25 cellular contexts compared by ENCODE assay signal in genomic region chr4:82467442-82467841, GRCh38. TPM values are rescaled to one million over a fixed set of nuclear protein-coding genes. Genes with fewer than 3 reads are reported as not detected.
DNase-seq lines count a peak whose midpoint lies in the region; ATAC-seq and TF ChIP-seq lines count a peak whose summit lies in the region.
"Had no signal": no experiment of that assay in that cellular context is flagged by ENCODE, and none has a peak within 500 bp of the region (broad histone marks: within the 10 kb centered on the region; RNA-seq: fewer than 3 reads in every experiment).

No MANE protein-coding gene starts in this region.

- no peaks in the 10 kb centered on the region for H3K9me2 ChIP-seq in GM23338 (ENCODE audit: insufficient read depth)

- no peak overlapping the region for H2BK20ac ChIP-seq in H9 (ENCODE audit: low read depth, low read length, poor library complexity, severe bottlenecking)

- no peak for ATAC-seq in GM23338
- ATAC-seq: activated CD8-positive, alpha-beta T cell treated with anti-CD3 and anti-CD28 coated beads, Interleukin-2, amount 10 ng/mL, durations not matched to agents 7 days and 5 days; lower lobe of right lung; T-cell had no signal

- POLR2A ChIA-PET in CD8-positive, alpha-beta memory T cell (lab: Charles Lee), result no interaction called here

- no peaks in the 10 kb centered on the region for H3K79me1 ChIP-seq in H9 (ENCODE audit: insufficient read depth, low read depth, low read length, poor library complexity, severe bottlenecking)

- H3F3A ChIP-seq in GM23338 (replicated peaks; ENCODE audit: low read depth), result no peaks in the 10 kb centered on the region

- H2BK5ac ChIP-seq in H9 (ENCODE audit: insufficient read length, low read length), result no peak overlapping the region

- H3K9me3 ChIP-seq in BE2C (no peaks in the 10 kb centered on the region), H9 (ENCODE audit: control insufficient read depth, low read depth, low read length) (no peaks in the 10 kb centered on the region), esophagus squamous epithelium (no peaks in the 10 kb centered on the region)
- no peaks in the 10 kb centered on the region for H3K9me3 ChIP-seq in CD8-positive, alpha-beta memory T cell (ENCODE audit: low read length)
- H3K9me3 ChIP-seq: lower lobe of right lung, tibial nerve had no signal

- H3K23me2 ChIP-seq in H9 (ENCODE audit: insufficient read length, low read depth, low read length, poor library complexity, severe bottlenecking), result no peaks in the 10 kb centered on the region

- intact Hi-C loops in esophagus squamous epithelium (cut with DNase I), result loop anchor here (10.0 kb wide), 2 partner anchors 277 to 327 kb away; partner anchors contain the start of gene SCD5

- H3K4me1 Mint-ChIP-seq in GM23338 (no peaks in the 10 kb centered on the region), neural crest cell (peaks cover 24% of the 10 kb centered on the region), H9 (peaks cover 0 to 2% of the 10 kb centered on the region in 2 experiments; a peak in 1 of 4 replicates)
- no peaks in the 10 kb centered on the region for H3K4me1 Mint-ChIP-seq in CD8-positive, alpha-beta memory T cell
- H3K4me1 Mint-ChIP-seq: T-cell had no signal

- no peak overlapping the region for H2BK15ac ChIP-seq in H9 (ENCODE audit: low read depth, low read length)

- H3K36me3 Mint-ChIP-seq in GM23338 (ENCODE audit: low read depth), result peaks cover 28% of the 10 kb centered on the region
- H3K36me3 Mint-ChIP-seq in neural crest cell (ENCODE audit: low read depth), result peaks cover 20% of the 10 kb centered on the region
- H3K36me3 Mint-ChIP-seq in CD8-positive, alpha-beta memory T cell, result peaks cover 0 to 12% (median 11%) of the 10 kb centered on the region in 3 donors
- peaks cover 24 to 35% (median 26%) of the 10 kb centered on the region in 3 experiments for H3K36me3 Mint-ChIP-seq in H9 (ENCODE audit: insufficient read depth in 1 of 3, low read depth in 3 of 3)

- H2BK12ac ChIP-seq in H9 (ENCODE audit: insufficient read length, low read depth, low read length), result no peak overlapping the region

- H3K4me2 ChIP-seq in GM23338, result no peak overlapping the region
- no peak overlapping the region for H3K4me2 ChIP-seq in H9 (ENCODE audit: insufficient read depth, insufficient read length, low read length)
- H3K4me2 ChIP-seq: KMS-11 had no signal

- H3T11ph ChIP-seq in H9 (ENCODE audit: low read length), result no peak overlapping the region

- no peak overlapping the region for H3K14ac ChIP-seq in H9 (ENCODE audit: insufficient read depth, low read length)

- H3K4me3 Mint-ChIP-seq in GM23338 (no peak overlapping the region), neural crest cell (no peak overlapping the region), H9 (no peak overlapping the region)
- H3K4me3 Mint-ChIP-seq in CD8-positive, alpha-beta memory T cell, result no peak overlapping the region
- H3K4me3 Mint-ChIP-seq: activated CD8-positive, alpha-beta T cell treated with anti-CD3 and anti-CD28 coated beads, Interleukin-2, amount 10 ng/mL, durations not matched to agents 7 days and 5 days; brain; CD4-positive, alpha-beta T cell; HFFc6; nephron progenitor cell; T-cell had no signal

- H3K4me1 ChIP-seq in BE2C (peaks cover 6% of the 10 kb centered on the region), GM23338 (ENCODE audit: insufficient read depth) (no peaks in the 10 kb centered on the region), H9 (ENCODE audit: insufficient read depth, low read length) (no peaks in the 10 kb centered on the region), esophagus squamous epithelium (peaks cover 0 to 18% (median 0%) of the 10 kb centered on the region in 3 donors)
- H3K4me1 ChIP-seq in CD8-positive, alpha-beta memory T cell (ENCODE audit: insufficient read depth, low read length), result no peaks in the 10 kb centered on the region

- H4K20me1 ChIP-seq in GM23338 (replicated peaks; ENCODE audit: insufficient read depth) (no peaks in the 10 kb centered on the region; the same call in 1 of the 2 replicates), H9 (ENCODE audit: control insufficient read depth, insufficient read depth, insufficient read length) (no peaks in the 10 kb centered on the region)

- DNase-seq in BE2C (peak; percentile 33), GM23338 (ENCODE audit: low spot score) (no peak), choroid plexus epithelial cell (ENCODE audit: low read depth) (peak; percentile 45), neural crest cell (ENCODE audit: low read depth, low spot score) (no peak), H9 (no peak), esophagus squamous epithelium (lab: John Stamatoyannopoulos, UW) (no peak)
- no peak for DNase-seq in CD8-positive, alpha-beta memory T cell
- DNase-seq: activated CD4-positive, alpha-beta T cell treated with anti-CD3 and anti-CD28 coated beads for 1 hour; activated CD8-positive, alpha-beta T cell treated with anti-CD3 and anti-CD28 coated beads, Interleukin-2, amount 10 ng/mL, durations not matched to agents 7 days and 5 days; activated gamma-delta T cell; activated T-cell treated with anti-CD3 and anti-CD28 coated beads for 4 hours; CD4-positive, alpha-beta T cell; DMS153; effector CD4-positive, alpha-beta T cell; HFFc6; kidney glomerular epithelial cell; lower lobe of right lung; NCI-H1930; nephron progenitor cell; posterior cingulate gyrus; stimulated activated CD8-positive, alpha-beta memory T cell treated with anti-CD3 and anti-CD28 coated beads, Interleukin-4, amount 100 ng/mL, for 48 hours; T-cell had no signal

- H2BK120ac ChIP-seq in H9 (ENCODE audit: low read depth, low read length, poor library complexity, severe bottlenecking), result no peak overlapping the region

- CTCF ChIA-PET in CD8-positive, alpha-beta memory T cell (lab: Charles Lee), result no interaction called here

- H3K27ac ChIP-seq in GM23338 (ENCODE audit: low read depth) (0 out of 2 replicates have a peak overlapping the region, but pooled peaks have one; percentile 39), H9 (ENCODE audit: insufficient read length, low read depth, low read length) (no peak overlapping the region), esophagus squamous epithelium (no peak overlapping the region)
- no peak overlapping the region for H3K27ac ChIP-seq in CD8-positive, alpha-beta memory T cell (ENCODE audit: low read depth, low read length)
- H3K27ac ChIP-seq: KMS-11, lower lobe of right lung, tibial nerve had no signal

- no CpG with 5 or more reads among the region's 3 CpGs for WGBS in H9 (ENCODE audit: extremely low coverage, insufficient read length, low lambda C conversion rate)
- WGBS in esophagus squamous epithelium, 2 donors, result 43 to 47% methylated on average over 3 of the region's 3 CpGs

- TF ChIP-seq POLR2A in esophagus squamous epithelium (IDR thresholded peaks at IDR 0.05), result no peak

- H3K27me3 Mint-ChIP-seq in GM23338 (ENCODE audit: insufficient read depth, low read depth, poor library complexity), result peaks cover 4% of the 10 kb centered on the region
- no peaks in the 10 kb centered on the region for H3K27me3 Mint-ChIP-seq in neural crest cell (ENCODE audit: low read depth)
- peaks cover 0 to 1% of the 10 kb centered on the region in 2 donors for H3K27me3 Mint-ChIP-seq in CD8-positive, alpha-beta memory T cell
- no peaks in the 10 kb centered on the region; the same call in 1 of the 2 replicates for H3K27me3 Mint-ChIP-seq in H9 (ENCODE audit: low read depth)
- H3K27me3 Mint-ChIP-seq: brain; CD4-positive, alpha-beta T cell; T-cell had no signal

- no peak overlapping the region for H4K91ac ChIP-seq in H9 (ENCODE audit: insufficient read length, low read depth, low read length)

- no peak overlapping the region for H3K18ac ChIP-seq in H9 (ENCODE audit: insufficient read length, low read depth, low read length)

- H2AFZ ChIP-seq in GM23338, result no peak overlapping the region
- H2AFZ ChIP-seq in H9 (ENCODE audit: low read length), result no peak overlapping the region

- H3K27ac Mint-ChIP-seq in GM23338 (no peak overlapping the region; the same call in 1 of the 2 replicates), neural crest cell (ENCODE audit: unreplicated experiment) (peak overlapping the region; percentile 37), H9 (no peak overlapping the region)
- H3K27ac Mint-ChIP-seq in CD8-positive, alpha-beta memory T cell, result peak overlapping the region in 1 of 8 donors; percentile 84
- H3K27ac Mint-ChIP-seq: activated CD8-positive, alpha-beta T cell treated with anti-CD3 and anti-CD28 coated beads, Interleukin-2, amount 10 ng/mL, durations not matched to agents 7 days and 5 days; CD4-positive, alpha-beta T cell; HFFc6; nephron progenitor cell; T-cell had no signal

- H3K9ac ChIP-seq in H9 (ENCODE audit: extremely low read depth, insufficient read length, low read length), result no peak overlapping the region
- H3K9ac ChIP-seq: KMS-11 had no signal

- H3K9me3 Mint-ChIP-seq in GM23338 (peaks cover 6% of the 10 kb centered on the region), neural crest cell (peaks cover 4% of the 10 kb centered on the region), H9 (peaks cover 4 to 9% of the 10 kb centered on the region in 2 experiments; a peak in 3 of 5 replicates)
- H3K9me3 Mint-ChIP-seq in CD8-positive, alpha-beta memory T cell, result no peaks in the 10 kb centered on the region
- H3K9me3 Mint-ChIP-seq: CD4-positive, alpha-beta T cell; HFFc6; T-cell had no signal

- H3K23ac ChIP-seq in H9 (ENCODE audit: insufficient read length, low read depth, low read length), result no peak overlapping the region

- H3K27me3 ChIP-seq in BE2C (no peaks in the 10 kb centered on the region), GM23338 (ENCODE audit: insufficient read depth) (no peaks in the 10 kb centered on the region), H9 (ENCODE audit: insufficient read depth, low read length) (no peaks in the 10 kb centered on the region), esophagus squamous epithelium (no peaks in the 10 kb centered on the region)
- no peaks in the 10 kb centered on the region for H3K27me3 ChIP-seq in CD8-positive, alpha-beta memory T cell (ENCODE audit: insufficient read depth, low read length, poor library complexity, severe bottlenecking)
- H3K27me3 ChIP-seq: tibial nerve had no signal

- H3K4me3 ChIP-seq in BE2C (ENCODE audit: low read depth, low read length) (no peak overlapping the region), GM23338 (no peak overlapping the region), choroid plexus epithelial cell (ENCODE audit: low read depth, low read length) (no peak overlapping the region), esophagus squamous epithelium (no peak overlapping the region)
- H3K4me3 ChIP-seq in CD8-positive, alpha-beta memory T cell (ENCODE audit: low read length), result no peak overlapping the region
- H3K4me3 ChIP-seq: lower lobe of right lung, tibial nerve had no signal

- TF ChIP-seq CTCF in BE2C (IDR thresholded peaks at IDR 0.05; ENCODE audit: low read depth, low read length), result no peak
- no peak for TF ChIP-seq CTCF in GM23338 (conservative IDR thresholded peaks at IDR 0.05; ENCODE audit: low read depth in 2 of 2)
- no peak for TF ChIP-seq CTCF in choroid plexus epithelial cell (conservative IDR thresholded peaks at IDR 0.05; ENCODE audit: low read depth, low read length)
- TF ChIP-seq CTCF in neural crest cell (conservative IDR thresholded peaks at IDR 0.05), result no peak
- TF ChIP-seq CTCF in H9 (conservative IDR thresholded peaks at IDR 0.05), result no peak
- no peak for TF ChIP-seq CTCF in esophagus squamous epithelium (IDR thresholded peaks at IDR 0.05)

- H2AK5ac ChIP-seq in H9 (ENCODE audit: insufficient read length, low read length), result no peak overlapping the region

- no peak overlapping the region for H3K56ac ChIP-seq in H9 (ENCODE audit: insufficient read length, low read depth, low read length)

- no peak overlapping the region for H4K5ac ChIP-seq in H9 (ENCODE audit: insufficient read length, low read depth, low read length)

- peaks cover 20% of the 10 kb centered on the region for H3K36me3 ChIP-seq in BE2C
- peaks cover 14% of the 10 kb centered on the region for H3K36me3 ChIP-seq in GM23338 (ENCODE audit: insufficient read depth)
- H3K36me3 ChIP-seq in CD8-positive, alpha-beta memory T cell (ENCODE audit: insufficient read depth, low read length), result no peaks in the 10 kb centered on the region
- H3K36me3 ChIP-seq in esophagus squamous epithelium, result no peaks in the 10 kb centered on the region
- H3K36me3 ChIP-seq: lower lobe of right lung, tibial nerve had no signal

- no peak overlapping the region for H3K4ac ChIP-seq in H9 (ENCODE audit: low read depth, low read length)

- no peak overlapping the region for H4K8ac ChIP-seq in H9 (replicated peaks; ENCODE audit: insufficient read length, low read depth, low read length)

- H3K79me2 ChIP-seq in GM23338 (replicated peaks; ENCODE audit: insufficient read depth), result no peaks in the 10 kb centered on the region
- no peaks in the 10 kb centered on the region for H3K79me2 ChIP-seq in H9 (ENCODE audit: insufficient read depth, low read length)

RNA-seq across cellular contexts. Expression of gene ENOPH1, which starts 37.1 kb away (rescaled TPM):
- polyA plus RNA-seq in BE2C (2012; ENCODE audit: insufficient read depth, insufficient read length, low read depth), result 56.3 TPM
- total RNA-seq in GM23338 (2014; rRNA removed; shearing (Covaris generic)), result 105 and 131 TPM in 2 replicates
- polyA plus RNA-seq in GM23338 (2016; fragmentation: Nextera tagmentation; extraction: Ambion mirVana), result 137 and 146 TPM in 2 replicates
- total RNA-seq in neural crest cell, result 52.8 and 53.3 TPM in 2 replicates
- 10 to 100 TPM; 58.3 to 60.7 TPM for total RNA-seq in CD8-positive, alpha-beta memory T cell
- polyA plus RNA-seq in CD8-positive, alpha-beta memory T cell, result 42.4 TPM
- 62.4 and 66.4 TPM in 2 replicates for total RNA-seq in H9 (2021)
- total RNA-seq in esophagus squamous epithelium, result 10 to 100 TPM; 21.3 to 39.8 (median 29.9) TPM

RNA-seq across cellular contexts. Expression of gene HNRNPDL, which starts 37.2 kb away (rescaled TPM):
- polyA plus RNA-seq in BE2C (2012; ENCODE audit: insufficient read depth, insufficient read length, low read depth), result 221 TPM
- 243 and 250 TPM in 2 replicates for total RNA-seq in GM23338 (2014; rRNA removed; shearing (Covaris generic))
- polyA plus RNA-seq in GM23338 (2016; fragmentation: Nextera tagmentation; extraction: Ambion mirVana), result 336 and 354 TPM in 2 replicates
- total RNA-seq in neural crest cell (582 and 603 TPM in 2 replicates), H9 (2021) (471 and 472 TPM in 2 replicates), esophagus squamous epithelium (100 to 1,000 TPM in 3 of 4 donors, 10 to 100 TPM in 1; 69.1 to 201 (median 133) TPM)
- 100 to 1,000 TPM; 423 to 438 TPM for total RNA-seq in CD8-positive, alpha-beta memory T cell
- polyA plus RNA-seq in CD8-positive, alpha-beta memory T cell, result 257 TPM

Comparison
In these comparisons a context has a peak if more than half of its experiments do, and no peak if none do; other contexts are left out.
1. DNase-seq: peak in BE2C (single experiment) and choroid plexus epithelial cell (single experiment); none in GM23338 (single experiment), neural crest cell (single experiment), CD8-positive, alpha-beta memory T cell (0 of 5), H9 (single experiment) and esophagus squamous epithelium (single experiment).